ENCODE assay signal across 1 cellular context in genomic region chr9:136578915-136579637, GRCh38.
TF ChIP-seq lines count a peak whose summit lies in the region.

No MANE protein-coding gene starts in this region.

TF ChIP-seq in HEK293, 187 proteins besides CTCF, POLR2A, EP300 and RAD21 (continued from another document):
- TF ChIP-seq, protein P1, sequence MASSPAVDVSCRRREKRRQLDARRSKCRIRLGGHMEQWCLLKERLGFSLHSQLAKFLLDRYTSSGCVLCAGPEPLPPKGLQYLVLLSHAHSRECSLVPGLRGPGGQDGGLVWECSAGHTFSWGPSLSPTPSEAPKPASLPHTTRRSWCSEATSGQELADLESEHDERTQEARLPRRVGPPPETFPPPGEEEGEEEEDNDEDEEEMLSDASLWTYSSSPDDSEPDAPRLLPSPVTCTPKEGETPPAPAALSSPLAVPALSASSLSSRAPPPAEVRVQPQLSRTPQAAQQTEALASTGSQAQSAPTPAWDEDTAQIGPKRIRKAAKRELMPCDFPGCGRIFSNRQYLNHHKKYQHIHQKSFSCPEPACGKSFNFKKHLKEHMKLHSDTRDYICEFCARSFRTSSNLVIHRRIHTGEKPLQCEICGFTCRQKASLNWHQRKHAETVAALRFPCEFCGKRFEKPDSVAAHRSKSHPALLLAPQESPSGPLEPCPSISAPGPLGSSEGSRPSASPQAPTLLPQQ (tag by site-specific recombination; IDR thresholded peaks at IDR 0.05): peak; percentile 74
- TF ChIP-seq GFI1B (tag by site-specific recombination; IDR thresholded peaks at IDR 0.05) (no peak), OSR2 (tag by site-specific recombination; IDR thresholded peaks at IDR 0.05) (no peak), ZNF398 (tag by site-specific recombination; IDR thresholded peaks at IDR 0.05) (peak; percentile 23; the same call in 1 of the 2 replicates), ZBTB8A (tag by site-specific recombination; IDR thresholded peaks at IDR 0.05) (peak; percentile 67), ZNF133 (tag by site-specific recombination; IDR thresholded peaks at IDR 0.05) (no peak), ZNF324 (tag by site-specific recombination; IDR thresholded peaks at IDR 0.05) (no peak), EGR2 (tag by site-specific recombination; IDR thresholded peaks at IDR 0.05; ENCODE audit: low read depth) (peak; percentile 37; the same call in 1 of the 2 replicates), ZIC2 (tag by site-specific recombination; IDR thresholded peaks at IDR 0.05) (peak; percentile 42), ZBTB20 (tag by site-specific recombination; IDR thresholded peaks at IDR 0.05) (no peak), ZNF558 (tag by site-specific recombination; IDR thresholded peaks at IDR 0.05) (no peak), ZNF658 (tag by site-specific recombination; IDR thresholded peaks at IDR 0.05) (no peak), ZEB2 (tag by site-specific recombination; IDR thresholded peaks at IDR 0.05) (peak; percentile 60; the same call in 1 of the 2 replicates), ZNF19 (tag by site-specific recombination; IDR thresholded peaks at IDR 0.05; ENCODE audit: low read depth) (no peak), ZNF335 (tag by site-specific recombination; conservative IDR thresholded peaks at IDR 0.05) (peak; percentile 84), KLF9 (tag by site-specific recombination; IDR thresholded peaks at IDR 0.05; ENCODE audit: low read depth) (peak; percentile 49; the same call in 1 of the 2 replicates), ZNF501 (tag by site-specific recombination; IDR thresholded peaks at IDR 0.05) (no peak), ZNF112 (tag by site-specific recombination; IDR thresholded peaks at IDR 0.05) (no peak), HIC1 (tag by site-specific recombination; IDR thresholded peaks at IDR 0.05) (peak; percentile 13; the same call in 1 of the 2 replicates), KLF8 (tag by site-specific recombination; IDR thresholded peaks at IDR 0.05) (no peak), ZNF521 (tag by site-specific recombination; IDR thresholded peaks at IDR 0.05) (no peak), ZNF114 (tag by site-specific recombination; IDR thresholded peaks at IDR 0.05) (no peak), ZFP69B (tag by site-specific recombination; IDR thresholded peaks at IDR 0.05) (peak; percentile 74; the same call in 1 of the 2 replicates), ZNF624 (tag by site-specific recombination; IDR thresholded peaks at IDR 0.05) (no peak), GLIS1 (tag by site-specific recombination; IDR thresholded peaks at IDR 0.05) (peak; percentile 86), ZNF629 (tag by site-specific recombination; IDR thresholded peaks at IDR 0.05) (no peak), TCF7L2 (IDR thresholded peaks at IDR 0.05; ENCODE audit: borderline replicate concordance, low read depth, low read length) (no peak), ZNF214 (tag by site-specific recombination; IDR thresholded peaks at IDR 0.05; ENCODE audit: borderline replicate concordance) (no peak), OVOL3 (tag by site-specific recombination; IDR thresholded peaks at IDR 0.05) (no peak), WT1 (tag by site-specific recombination; IDR thresholded peaks at IDR 0.05) (no peak; the same call in 1 of the 2 replicates), KLF1 (tag by site-specific recombination; IDR thresholded peaks at IDR 0.05) (peak; percentile 93), ZNF837 (tag by site-specific recombination; IDR thresholded peaks at IDR 0.05) (no peak), ZNF157 (tag by site-specific recombination; IDR thresholded peaks at IDR 0.05) (no peak), ZNF560 (tag by site-specific recombination; IDR thresholded peaks at IDR 0.05; ENCODE audit: borderline replicate concordance) (no peak), HOXA7 (CRISPR knock-in tag; IDR thresholded peaks at IDR 0.05; ENCODE audit: borderline replicate concordance) (no peak), ZNF488 (tag by site-specific recombination; IDR thresholded peaks at IDR 0.05) (no peak), ZNF223 (tag by site-specific recombination; IDR thresholded peaks at IDR 0.05) (no peak), KLF17 (tag by site-specific recombination; IDR thresholded peaks at IDR 0.05) (peak; percentile 57; the same call in 1 of the 2 replicates), BCL6B (tag by site-specific recombination; IDR thresholded peaks at IDR 0.05) (no peak), GLIS2 (tag by site-specific recombination; IDR thresholded peaks at IDR 0.05) (peak; percentile 71), ZFHX2 (tag by site-specific recombination; conservative IDR thresholded peaks at IDR 0.05) (peak; percentile 70), SALL2 (tag by site-specific recombination; IDR thresholded peaks at IDR 0.05; ENCODE audit: borderline replicate concordance) (no peak), ZBTB17 (tag by site-specific recombination; IDR thresholded peaks at IDR 0.05) (no peak), ZNF677 (tag by site-specific recombination; IDR thresholded peaks at IDR 0.05) (no peak), SP3 (tag by site-specific recombination; IDR thresholded peaks at IDR 0.05) (peak; percentile 61; the same call in 1 of the 2 replicates), ZNF266 (tag by site-specific recombination; IDR thresholded peaks at IDR 0.05; ENCODE audit: low read depth) (no peak), ZNF184 (tag by site-specific recombination; IDR thresholded peaks at IDR 0.05) (no peak), SP7 (tag by site-specific recombination; IDR thresholded peaks at IDR 0.05) (no peak), ZNF302 (tag by site-specific recombination; IDR thresholded peaks at IDR 0.05; ENCODE audit: low read depth) (no peak)
- TF ChIP-seq, protein P2, sequence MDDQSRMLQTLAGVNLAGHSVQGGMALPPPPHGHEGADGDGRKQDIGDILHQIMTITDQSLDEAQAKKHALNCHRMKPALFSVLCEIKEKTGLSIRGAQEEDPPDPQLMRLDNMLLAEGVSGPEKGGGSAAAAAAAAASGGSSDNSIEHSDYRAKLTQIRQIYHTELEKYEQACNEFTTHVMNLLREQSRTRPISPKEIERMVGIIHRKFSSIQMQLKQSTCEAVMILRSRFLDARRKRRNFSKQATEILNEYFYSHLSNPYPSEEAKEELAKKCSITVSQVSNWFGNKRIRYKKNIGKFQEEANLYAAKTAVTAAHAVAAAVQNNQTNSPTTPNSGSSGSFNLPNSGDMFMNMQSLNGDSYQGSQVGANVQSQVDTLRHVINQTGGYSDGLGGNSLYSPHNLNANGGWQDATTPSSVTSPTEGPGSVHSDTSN (CRISPR knock-in tag; IDR thresholded peaks at IDR 0.05): no peak
- TF ChIP-seq, protein P3, sequence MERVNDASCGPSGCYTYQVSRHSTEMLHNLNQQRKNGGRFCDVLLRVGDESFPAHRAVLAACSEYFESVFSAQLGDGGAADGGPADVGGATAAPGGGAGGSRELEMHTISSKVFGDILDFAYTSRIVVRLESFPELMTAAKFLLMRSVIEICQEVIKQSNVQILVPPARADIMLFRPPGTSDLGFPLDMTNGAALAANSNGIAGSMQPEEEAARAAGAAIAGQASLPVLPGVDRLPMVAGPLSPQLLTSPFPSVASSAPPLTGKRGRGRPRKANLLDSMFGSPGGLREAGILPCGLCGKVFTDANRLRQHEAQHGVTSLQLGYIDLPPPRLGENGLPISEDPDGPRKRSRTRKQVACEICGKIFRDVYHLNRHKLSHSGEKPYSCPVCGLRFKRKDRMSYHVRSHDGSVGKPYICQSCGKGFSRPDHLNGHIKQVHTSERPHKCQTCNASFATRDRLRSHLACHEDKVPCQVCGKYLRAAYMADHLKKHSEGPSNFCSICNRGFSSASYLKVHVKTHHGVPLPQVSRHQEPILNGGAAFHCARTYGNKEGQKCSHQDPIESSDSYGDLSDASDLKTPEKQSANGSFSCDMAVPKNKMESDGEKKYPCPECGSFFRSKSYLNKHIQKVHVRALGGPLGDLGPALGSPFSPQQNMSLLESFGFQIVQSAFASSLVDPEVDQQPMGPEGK (tag by site-specific recombination; IDR thresholded peaks at IDR 0.05): peak; percentile 43
